30 cellular contexts compared by ENCODE assay signal in genomic region chr3:13294442-13295351, GRCh38.
A peak's percentile ranks its signal among the peaks of the same experiment; 100 is the strongest.
DNase-seq lines count a peak whose midpoint lies in the region; ATAC-seq, FAIRE-seq and TF ChIP-seq lines count a peak whose summit lies in the region.
"Had no signal": no experiment of that assay in that cellular context is flagged by ENCODE, and none has a peak within 500 bp of the region (broad histone marks: within the 10 kb centered on the region; RNA-seq: fewer than 3 reads in every experiment).

No MANE protein-coding gene starts in this region.

- no peaks in the 10 kb centered on the region for H3K4me1 ChIP-seq in K562 (replicated peaks in 1 of 2; ENCODE audit: control insufficient read depth in 2 of 2, insufficient read depth in 2 of 2, low read length in 2 of 2)
- H3K4me1 ChIP-seq in tibial nerve, result no peaks in the 10 kb centered on the region
- H3K4me1 ChIP-seq: prostate gland had no signal

- no peak for TF ChIP-seq POLR2A in K562 (conservative IDR thresholded peaks at IDR 0.05)
- no peak for TF ChIP-seq POLR2A in tibial nerve (IDR thresholded peaks at IDR 0.05)

- peak overlapping the region; percentile 25 for H3K27ac Mint-ChIP-seq in stimulated activated naive B cell treated with anti-CD40 and anti-IgM and Interleukin-4, amounts not matched to agents 10 μg/mL and 1 μg/mL and 100 μg/mL, for 72 hours
- H3K27ac Mint-ChIP-seq: activated naive CD4-positive, alpha-beta T cell treated with anti-CD3 and anti-CD28 coated beads, Interleukin-2, amount 50 U/mL, for 24 hours; HFFc6; immature natural killer cell; stimulated activated effector memory CD8-positive, alpha-beta T cell treated with anti-CD3 and anti-CD28 coated beads, Interleukin-12 subunit alpha, Interleukin-12 subunit beta, amount 100 ng/mL, for 72 hours; T-helper 1 cell treated with Interleukin-12 subunit alpha and Interleukin-12 subunit beta and Interleukin-4 antibody, amounts not matched to agents 30 μg/mL and 1 μg/mL, for 36 hours had no signal

- H3K9ac ChIP-seq in K562 (ENCODE audit: insufficient read depth in 1 of 2, low read depth in 2 of 2, low read length in 2 of 2), result no peak overlapping the region
- H3K9ac ChIP-seq: KMS-11 had no signal

- 3% methylated on average over 18 of the region's 18 CpGs for WGBS in K562 (ENCODE audit: insufficient coverage, low coverage, missing lambda C conversion rate)
- WGBS in tibial nerve, 2 donors, result 81 to 84% methylated on average over 18 of the region's 18 CpGs

- TF ChIP-seq CTCF in K562 (IDR thresholded peaks at IDR 0.05 in 2 of 3, conservative IDR thresholded peaks at IDR 0.05 in 1 of 3; ENCODE audit: insufficient read depth in 2 of 3, low read depth in 1 of 3, low read length in 3 of 3), result no peak
- no peak for TF ChIP-seq CTCF in tibial nerve (IDR thresholded peaks at IDR 0.05)

- TF ChIP-seq EP300 in K562 (IDR thresholded peaks at IDR 0.05; ENCODE audit: low read length), result no peak
- no peak for TF ChIP-seq EP300 in tibial nerve (IDR thresholded peaks at IDR 0.05)

- H3K9me3 ChIP-seq in K562 (replicated peaks; ENCODE audit: control insufficient read depth, insufficient read depth, low read depth, low read length) (no peaks in the 10 kb centered on the region), tibial nerve (no peaks in the 10 kb centered on the region)
- H3K9me3 ChIP-seq: mucosa of descending colon, prostate gland, thoracic aorta had no signal

- H3K9me1 ChIP-seq in K562 (ENCODE audit: control insufficient read depth, insufficient read depth, low read length), result no peaks in the 10 kb centered on the region

- no peak overlapping the region for H3K4me2 ChIP-seq in K562 (ENCODE audit: insufficient read depth, low read length)
- H3K4me2 ChIP-seq: KMS-11 had no signal

- no peaks in the 10 kb centered on the region for H3K36me3 ChIP-seq in K562 (ENCODE audit: control insufficient read depth, insufficient read depth, low read length)
- H3K36me3 ChIP-seq in tibial nerve, result no peaks in the 10 kb centered on the region
- no peaks in the 10 kb centered on the region for H3K36me3 ChIP-seq in H7 (replicated peaks; ENCODE audit: control insufficient read depth, insufficient read depth, low read length)
- H3K36me3 ChIP-seq: prostate gland, thoracic aorta had no signal

- CTCF ChIA-PET in K562 (lab: Yijun Ruan, JAX; ENCODE audit: low intra/inter-chr PET ratio), result no interaction called here

- 0 out of 2 replicates have a peak, but pooled peaks cover 4% of the 10 kb centered on the region for H4K20me1 ChIP-seq in K562 (replicated peaks; ENCODE audit: control insufficient read depth, insufficient read depth, low read length)

- peaks cover 41 to 45% of the 10 kb centered on the region in 2 donors for H3K27me3 Mint-ChIP-seq in stimulated activated naive B cell treated with anti-CD40 and anti-IgM and Interleukin-4, amounts not matched to agents 10 μg/mL and 1 μg/mL and 100 μg/mL, for 72 hours

- DNase-seq in SIG-M5 treated with dmso at 0.1 percent for 504 hours (lab: John Stamatoyannopoulos, UW; ENCODE audit: unreplicated experiment) (peak; percentile 25), SIG-M5 (lab: John Stamatoyannopoulos, UW) (no peak), NOMO-1 (lab: John Stamatoyannopoulos, UW; ENCODE audit: unreplicated experiment in 2 of 2) (peak; percentile 8 to 35), K562 (ENCODE audit: extremely low read depth in 1 of 4, low spot score in 3 of 4) (no peak), tibial nerve (ENCODE audit: low spot score in 2 of 2) (no peak), H7 (no peak), NCI-H510A treated with DMSO at 0.1 percent for 48 hours (lab: John Stamatoyannopoulos, UW) (no peak)
- DNase-seq in stimulated activated naive B cell treated with anti-CD40 and anti-IgM and Interleukin-4, amounts not matched to agents 10 μg/mL and 1 μg/mL and 100 μg/mL, for 72 hours, result no peak
- DNase-seq: 8988T; activated CD4-positive, alpha-beta T cell treated with anti-CD3 and anti-CD28 coated beads for 48 hours; activated T-cell treated with anti-CD3 and anti-CD28 coated beads, Interleukin-2, amount 50 U/mL, for 48 hours; DMS53; effector CD4-positive, alpha-beta T cell; foreskin melanocyte; HFFc6; immature natural killer cell; left ventricle myocardium superior; mucosa of descending colon; NCI-H1105; NCI-H2081; SHP77; stimulated activated CD4-positive, alpha-beta T cell treated with anti-CD3 and anti-CD28 coated beads, Interleukin-1b, Interleukin-23, amount 100 ng/mL, for 48 hours had no signal

- POLR2A ChIA-PET in K562 (lab: Yijun Ruan, JAX), result interaction anchor here (0.6 kb wide), 1 partner anchor 19 kb away, joined by 3 read pairs; no protein-coding TSS in a partner anchor

- in situ Hi-C loops in K562 (cut with MboI), result no loop called here

- peaks cover 54 to 72% of the 10 kb centered on the region in 2 experiments for H3K27me3 ChIP-seq in K562 (ENCODE audit: control insufficient read depth in 2 of 2, insufficient read depth in 2 of 2, low read length in 2 of 2)
- peaks cover 0 to 15% of the 10 kb centered on the region in 2 donors for H3K27me3 ChIP-seq in tibial nerve
- no peaks in the 10 kb centered on the region; the same call in 1 of the 2 replicates for H3K27me3 ChIP-seq in H7 (ENCODE audit: control insufficient read depth, insufficient read depth, low read length)

- no peaks in the 10 kb centered on the region for H3K79me2 ChIP-seq in K562 (ENCODE audit: control insufficient read depth, insufficient read depth, low read length)

- FAIRE-seq in K562 (lab: Jason Lieb, UNC), result no peak
- FAIRE-seq: GM19239 had no signal

- H3K9me3 Mint-ChIP-seq in stimulated activated naive B cell treated with anti-CD40 and anti-IgM and Interleukin-4, amounts not matched to agents 10 μg/mL and 1 μg/mL and 100 μg/mL, for 72 hours, result no peaks in the 10 kb centered on the region
- H3K9me3 Mint-ChIP-seq: activated naive CD4-positive, alpha-beta T cell treated with anti-CD3 and anti-CD28 coated beads, Interleukin-2, amount 50 U/mL, for 24 hours; HFFc6; immature natural killer cell; neural crest cell; stimulated activated effector memory CD8-positive, alpha-beta T cell treated with anti-CD3 and anti-CD28 coated beads, Interleukin-12 subunit alpha, Interleukin-12 subunit beta, amount 100 ng/mL, for 72 hours; T-helper 1 cell treated with Interleukin-12 subunit alpha and Interleukin-12 subunit beta and Interleukin-4 antibody, amounts not matched to agents 30 μg/mL and 1 μg/mL, for 36 hours had no signal

- ATAC-seq in K562, result no peak
- peak; percentile 69 to 71 for ATAC-seq in stimulated activated naive B cell treated with anti-CD40 and anti-IgM and Interleukin-4, amounts not matched to agents 10 μg/mL and 1 μg/mL and 100 μg/mL, for 72 hours (replicated peaks)
- ATAC-seq: left ventricle myocardium superior; mucosa of descending colon; stimulated activated effector memory CD8-positive, alpha-beta T cell treated with anti-CD3 and anti-CD28 coated beads, Interleukin-12 subunit alpha, Interleukin-12 subunit beta, amount 100 ng/mL, for 72 hours had no signal

- H3K4me1 Mint-ChIP-seq in stimulated activated naive B cell treated with anti-CD40 and anti-IgM and Interleukin-4, amounts not matched to agents 10 μg/mL and 1 μg/mL and 100 μg/mL, for 72 hours, result peaks cover 8 to 18% of the 10 kb centered on the region in 2 donors
- H3K4me1 Mint-ChIP-seq: immature natural killer cell had no signal

- no peak for TF ChIP-seq RAD21 in K562 (CRISPR knock-in tag; conservative IDR thresholded peaks at IDR 0.05 in 1 of 2, IDR thresholded peaks at IDR 0.05 in 1 of 2)

- H3K4me3 Mint-ChIP-seq in stimulated activated naive B cell treated with anti-CD40 and anti-IgM and Interleukin-4, amounts not matched to agents 10 μg/mL and 1 μg/mL and 100 μg/mL, for 72 hours, result no peak overlapping the region
- H3K4me3 Mint-ChIP-seq: activated naive CD4-positive, alpha-beta T cell treated with anti-CD3 and anti-CD28 coated beads, Interleukin-2, amount 50 U/mL, for 24 hours; HFFc6; immature natural killer cell; neural crest cell; stimulated activated effector memory CD8-positive, alpha-beta T cell treated with anti-CD3 and anti-CD28 coated beads, Interleukin-12 subunit alpha, Interleukin-12 subunit beta, amount 100 ng/mL, for 72 hours; T-helper 1 cell treated with Interleukin-12 subunit alpha and Interleukin-12 subunit beta and Interleukin-4 antibody, amounts not matched to agents 30 μg/mL and 1 μg/mL, for 36 hours had no signal

- H3K27ac ChIP-seq in K562 (ENCODE audit: extremely low read depth, low read depth, low read length) (no peak overlapping the region), tibial nerve (no peak overlapping the region)
- H3K27ac ChIP-seq: KMS-11, prostate gland, thoracic aorta had no signal

- H3K4me3 ChIP-seq in K562, result no peak overlapping the region
- H3K4me3 ChIP-seq in tibial nerve, result no peak overlapping the region
- H3K4me3 ChIP-seq in H7 (ENCODE audit: insufficient read depth, low read depth, low read length), result no peak overlapping the region
- H3K4me3 ChIP-seq: mucosa of descending colon, prostate gland, thoracic aorta had no signal

- no peaks in the 10 kb centered on the region for H3K36me3 Mint-ChIP-seq in stimulated activated naive B cell treated with anti-CD40 and anti-IgM and Interleukin-4, amounts not matched to agents 10 μg/mL and 1 μg/mL and 100 μg/mL, for 72 hours
- H3K36me3 Mint-ChIP-seq: activated naive CD4-positive, alpha-beta T cell treated with anti-CD3 and anti-CD28 coated beads, Interleukin-2, amount 50 U/mL, for 24 hours; stimulated activated effector memory CD8-positive, alpha-beta T cell treated with anti-CD3 and anti-CD28 coated beads, Interleukin-12 subunit alpha, Interleukin-12 subunit beta, amount 100 ng/mL, for 72 hours had no signal

- no peak overlapping the region for H2AFZ ChIP-seq in K562 (ENCODE audit: low read depth, low read length)

- BruUV-seq in K562 (replicated peaks; lab: Mats Ljungman, UMichigan), result no TSS peak

- intact Hi-C loops in K562 (cut with micrococcal nuclease), result no loop called here

TF ChIP-seq in K562, 482 proteins besides CTCF, POLR2A, EP300 and RAD21 (continues in another document):
- TF ChIP-seq TAF1 (IDR thresholded peaks at IDR 0.05; ENCODE audit: control insufficient read depth, extremely low read depth, insufficient read depth, low read length, severe bottlenecking) (no peak), ZNF282 (CRISPR knock-in tag; IDR thresholded peaks at IDR 0.05) (no peak), POLR3G (IDR thresholded peaks at IDR 0.05; ENCODE audit: extremely low read depth, insufficient read length, insufficient replicate concordance) (no peak), NFE2L1 (tag; IDR thresholded peaks at IDR 0.05; ENCODE audit: borderline replicate concordance, low read depth) (no peak)

Comparison
In these comparisons a context has a peak if more than half of its experiments do, and no peak if none do; other contexts are left out.
1. DNase-seq: peak in SIG-M5 treated with dmso at 0.1 percent for 504 hours (single experiment) and NOMO-1 (2 of 2); none in SIG-M5 (single experiment), K562 (0 of 4), stimulated activated naive B cell treated with anti-CD40 and anti-IgM and Interleukin-4, amounts not matched to agents 10 μg/mL and 1 μg/mL and 100 μg/mL, for 72 hours (single experiment), tibial nerve (0 of 2), H7 (single experiment) and NCI-H510A treated with DMSO at 0.1 percent for 48 hours (single experiment).